In genomic region chr7:47902013-47902412, GRCh38 we compare ENCODE assay signal across 16 cellular contexts. TPM values are rescaled to one million over a fixed set of nuclear protein-coding genes. Genes with fewer than 3 reads are reported as not detected.
DNase-seq lines count a peak whose midpoint lies in the region; TF ChIP-seq lines count a peak whose summit lies in the region.
"Had no signal": no experiment of that assay in that cellular context is flagged by ENCODE, and none has a peak within 500 bp of the region (broad histone marks: within the 10 kb centered on the region; RNA-seq: fewer than 3 reads in every experiment).

No MANE protein-coding gene starts in this region.

- 92 to 93% methylated on average over 3 to 4 of the region's 4 CpGs for WGBS in endodermal cell (ENCODE audit: insufficient coverage in 1 of 2, insufficient read length in 1 of 2), 2 experiments

- no peak overlapping the region for H3K9ac ChIP-seq in endodermal cell (ENCODE audit: extremely low read depth, low read length, poor library complexity, severe bottlenecking)

- no peak overlapping the region for H3K27ac Mint-ChIP-seq in endodermal cell
- H3K27ac Mint-ChIP-seq: B cell had no signal

- no peaks in the 10 kb centered on the region for H4K20me1 ChIP-seq in osteoblast (ENCODE audit: insufficient read depth, low read length)

- peaks cover 14% of the 10 kb centered on the region for H3K27me3 Mint-ChIP-seq in endodermal cell (ENCODE audit: insufficient read depth)

- peaks cover 17% of the 10 kb centered on the region for H3K4me1 ChIP-seq in endodermal cell (ENCODE audit: control insufficient read depth, insufficient read depth, low read length)
- H3K4me1 ChIP-seq in osteoblast (ENCODE audit: insufficient read depth, low read length) = peaks cover 13% of the 10 kb centered on the region

- H3K36me3 ChIP-seq in endodermal cell (ENCODE audit: control insufficient read depth, insufficient read depth, low read length) = no peaks in the 10 kb centered on the region
- H3K36me3 ChIP-seq in osteoblast (ENCODE audit: insufficient read depth, low read length) = no peaks in the 10 kb centered on the region

- H3K36me3 Mint-ChIP-seq in endodermal cell (ENCODE audit: low read depth) = no peaks in the 10 kb centered on the region

- peak overlapping the region; percentile 4 for H3K4me2 ChIP-seq in osteoblast (ENCODE audit: insufficient read depth, low read length)

- H3K27me3 ChIP-seq in endodermal cell (ENCODE audit: control insufficient read depth, insufficient read depth, low read length, poor library complexity, severe bottlenecking) (no peaks in the 10 kb centered on the region), osteoblast (ENCODE audit: insufficient read depth, low read length) (no peaks in the 10 kb centered on the region)

- no peak for TF ChIP-seq CTCF in endodermal cell (conservative IDR thresholded peaks at IDR 0.05)
- TF ChIP-seq CTCF in osteoblast (IDR thresholded peaks at IDR 0.05; ENCODE audit: extremely low read depth, low read depth, low read length) = no peak

- H3K4me3 ChIP-seq in endodermal cell (ENCODE audit: low read length) = no peak overlapping the region
- H3K4me3 ChIP-seq in osteoblast (ENCODE audit: insufficient read depth, low read length) = no peak overlapping the region
- H3K4me3 ChIP-seq: SK-N-MC had no signal

- no peaks in the 10 kb centered on the region for H3K9me3 Mint-ChIP-seq in endodermal cell

- H3K79me2 ChIP-seq in osteoblast (ENCODE audit: insufficient read depth, low read length) = no peaks in the 10 kb centered on the region

- H3K27ac ChIP-seq in endodermal cell (ENCODE audit: low read depth, low read length) = peak overlapping the region; percentile 66
- no peak overlapping the region for H3K27ac ChIP-seq in osteoblast (ENCODE audit: low read depth, low read length)
- H3K27ac ChIP-seq: SK-N-MC had no signal

- H3K4me1 Mint-ChIP-seq in endodermal cell = peaks cover 17% of the 10 kb centered on the region
- H3K4me1 Mint-ChIP-seq: B cell had no signal

- H3K9me3 ChIP-seq in endodermal cell (ENCODE audit: control insufficient read depth, low read length) = no peaks in the 10 kb centered on the region
- H3K9me3 ChIP-seq in osteoblast (ENCODE audit: low read depth, low read length) = no peaks in the 10 kb centered on the region

- H2AFZ ChIP-seq in osteoblast (ENCODE audit: low read length) = no peak overlapping the region

- DNase-seq in RPMI7951 (ENCODE audit: low read depth) (peak; percentile 49), endodermal cell (no peak), osteoblast (ENCODE audit: insufficient read length, low spot score, missing footprints) (no peak), occipital lobe (lab: John Stamatoyannopoulos, UW) (no peak), ecto neural progenitor cell (ENCODE audit: low spot score) (no peak), GDM1 (lab: John Stamatoyannopoulos, UW) (no peak), GM19240 (ENCODE audit: insufficient read length, low spot score) (no peak)
- DNase-seq: COR-L47, DMS 273 treated with DMSO at 0.1 percent for 48 hours, DND-41, NCI-H1417, NCI-H187, NCI-H345, NCI-H524 treated with DMSO at 0.1 percent for 48 hours had no signal

- H3K4me3 Mint-ChIP-seq in endodermal cell = no peak overlapping the region
- H3K4me3 Mint-ChIP-seq: B cell had no signal

RNA-seq across cellular contexts. Expression of gene PKD1L1, which starts 46.3 kb away (rescaled TPM):
- total RNA-seq in RPMI7951 (2014; rRNA removed; shearing (Covaris generic)) = 0.10 and 0.12 TPM in 2 replicates
- total RNA-seq in endodermal cell = under 1 TPM; 0.13 to 0.20 TPM
- polyA plus RNA-seq in endodermal cell (2013, experiment 1 of 2) = 0.18 TPM
- 0.08 TPM for polyA plus RNA-seq in endodermal cell (2013, experiment 2 of 2)
- under 0.01 TPM in 2 replicates for total RNA-seq in osteoblast
- total RNA-seq in occipital lobe = 0.62 TPM
